ENCODE assay signal across 6 cellular contexts in the genomic region with DNA sequence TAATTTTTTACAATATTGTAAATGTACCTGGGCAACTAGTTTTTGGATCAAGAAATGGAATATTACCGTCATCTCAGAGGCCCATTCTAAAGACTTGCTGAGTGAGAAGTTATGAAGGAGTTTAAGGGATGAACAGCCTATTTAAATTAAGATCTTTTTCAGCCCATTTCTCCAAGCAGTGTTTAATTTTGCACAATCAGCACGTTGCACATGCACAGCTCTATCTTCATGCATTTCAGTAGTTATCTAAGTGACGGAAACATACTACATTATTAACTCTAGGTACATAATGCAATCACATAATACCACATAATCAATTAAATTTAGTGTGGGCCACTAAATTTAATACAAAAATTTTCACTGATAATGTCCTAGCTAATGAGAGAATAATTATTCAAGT.
"Had no signal": no experiment of that assay in that cellular context is flagged by ENCODE, and none has a peak within 500 bp of the region (broad histone marks: within the 10 kb centered on the region; RNA-seq: fewer than 3 reads in every experiment).

No MANE protein-coding gene starts in this region.

- ATAC-seq: K562 had no signal

- FAIRE-seq: HTR-8/SVneo, K562 had no signal

- H3K4me2 ChIP-seq: KMS-11 had no signal

- DNase-seq: KBM-7, KG1 had no signal

- H3K27ac ChIP-seq: HL-60, KMS-11 had no signal

- H3K4me3 ChIP-seq: K562 had no signal

- H3K9ac ChIP-seq: KMS-11 had no signal
